2 cellular contexts compared by ENCODE assay signal in genomic region chr2:233061591-233062446, GRCh38.
TF ChIP-seq lines count a peak whose summit lies in the region.

No MANE protein-coding gene starts in this region.

TF ChIP-seq in HCT116, 20 proteins besides CTCF, POLR2A, EP300 and RAD21:
- TF ChIP-seq ELF1 (IDR thresholded peaks at IDR 0.05; ENCODE audit: borderline replicate concordance, low read depth) (no peak), FOSL1 (IDR thresholded peaks at IDR 0.05; ENCODE audit: low read depth) (no peak), MAX (IDR thresholded peaks at IDR 0.05) (no peak), SIN3A (IDR thresholded peaks at IDR 0.05; ENCODE audit: low read depth) (no peak), POLR2AphosphoS5 (IDR thresholded peaks at IDR 0.05; ENCODE audit: low read depth, low read length) (no peak), SP1 (IDR thresholded peaks at IDR 0.05; ENCODE audit: low read depth) (no peak), JUND (IDR thresholded peaks at IDR 0.05) (no peak), EZH2 (IDR thresholded peaks at IDR 0.05) (no peak), YY1 (IDR thresholded peaks at IDR 0.05; ENCODE audit: extremely low read depth, insufficient replicate concordance, low read depth, low read length) (no peak), ZBTB33 (IDR thresholded peaks at IDR 0.05; ENCODE audit: extremely low read depth, insufficient replicate concordance, low read length) (no peak), ZFX (IDR thresholded peaks at IDR 0.05) (no peak), ATF3 (IDR thresholded peaks at IDR 0.05) (no peak), EGR1 (IDR thresholded peaks at IDR 0.05; ENCODE audit: low read depth) (no peak), TCF7L2 (IDR thresholded peaks at IDR 0.05; ENCODE audit: borderline replicate concordance, extremely low read depth, insufficient read depth, insufficient read length) (no peak), SRF (IDR thresholded peaks at IDR 0.05; ENCODE audit: low read depth) (no peak), ZNF274 (IDR thresholded peaks at IDR 0.05; ENCODE audit: low read depth, low read length) (no peak), EZH2phosphoT487 (IDR thresholded peaks at IDR 0.05; ENCODE audit: borderline replicate concordance) (no peak), CEBPB (IDR thresholded peaks at IDR 0.05; ENCODE audit: low read depth) (no peak), REST (IDR thresholded peaks at IDR 0.05; ENCODE audit: low read depth) (no peak)

TF ChIP-seq in H1, 55 proteins besides CTCF, POLR2A, EP300 and RAD21:
- no peak for TF ChIP-seq E2F6 (IDR thresholded peaks at IDR 0.05)
- 0 out of 2 replicates have a peak, but pooled peaks have one; percentile 19 for TF ChIP-seq KDM1A (IDR thresholded peaks at IDR 0.05; ENCODE audit: borderline replicate concordance, low read length)
- TF ChIP-seq CBX8 (IDR thresholded peaks at IDR 0.05; ENCODE audit: borderline replicate concordance, low read depth, low read length): no peak
TF ChIP-seq in H1: peak in this region for 1.
